Comparison of ENCODE assay signal across 1 cellular context in genomic region chr16:28304214-28304613, GRCh38.
TF ChIP-seq lines count a peak whose summit lies in the region.

No MANE protein-coding gene starts in this region.

TF ChIP-seq in H1, 55 proteins besides CTCF, POLR2A, EP300 and RAD21 (continued from another document):
- TF ChIP-seq E2F6 (IDR thresholded peaks at IDR 0.05) = no peak
